Comparison of ENCODE assay signal across 12 cellular contexts in the genomic region with DNA sequence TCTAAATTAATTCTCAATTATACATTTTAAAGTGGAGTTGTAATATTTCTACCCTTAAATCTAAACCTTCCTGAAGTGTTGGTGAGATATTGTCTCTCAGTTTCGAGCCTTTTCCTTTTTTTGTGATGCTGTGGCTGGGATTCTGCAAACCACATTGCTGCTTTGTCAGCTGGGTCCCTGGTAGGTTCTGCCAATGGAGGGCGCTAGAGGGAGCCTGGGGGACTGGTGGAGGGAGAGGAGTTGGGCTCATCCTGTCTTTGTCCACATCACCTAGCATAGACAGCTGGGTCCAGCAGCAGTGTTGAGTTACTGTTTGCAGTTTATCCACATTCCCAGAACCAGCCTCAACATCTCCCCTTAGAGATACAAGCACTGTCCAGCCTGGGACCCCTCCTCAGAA. TPM values are rescaled to one million over a fixed set of nuclear protein-coding genes. Genes with fewer than 3 reads are reported as not detected.
DNase-seq lines count a peak whose midpoint lies in the region; ATAC-seq lines count a peak whose summit lies in the region.
"Had no signal": no experiment of that assay in that cellular context is flagged by ENCODE, and none has a peak within 500 bp of the region (broad histone marks: within the 10 kb centered on the region; RNA-seq: fewer than 3 reads in every experiment).

No MANE protein-coding gene starts in this region.

- H3K9ac ChIP-seq in adipocyte (ENCODE audit: low read length) = no peak overlapping the region

- no peak overlapping the region for H3K4me3 ChIP-seq in adipocyte (ENCODE audit: low read length)

- no peak for ATAC-seq in HG02798 (IDR thresholded peaks at IDR 0.05; ENCODE audit: poor library complexity, unreplicated experiment)
- ATAC-seq in HG03139 (IDR thresholded peaks at IDR 0.05; ENCODE audit: unreplicated experiment) = no peak
- ATAC-seq: activated naive CD4-positive, alpha-beta T cell treated with anti-CD3 and anti-CD28 coated beads, Interleukin-2, amount 50 U/mL, for 72 hours; HepG2; sciatic nerve had no signal

- DNase-seq in NCI-H748 (lab: John Stamatoyannopoulos, UW; ENCODE audit: unreplicated experiment) (peak; percentile 30), NCI-H748 treated with DMSO at 0.1 percent for 48 hours (lab: John Stamatoyannopoulos, UW) (no peak), HT1080 (ENCODE audit: low read depth) (peak; percentile 17), adipocyte (ENCODE audit: low read depth) (peak; percentile 38), mesenteric fat pad (ENCODE audit: low spot score) (peak; percentile 39), epidermal melanocyte (ENCODE audit: insufficient read length, low spot score) (no peak)
- DNase-seq: SHP77 treated with DMSO at 0.1 percent for 48 hours had no signal

- no peaks in the 10 kb centered on the region for H3K27me3 ChIP-seq in adipocyte (replicated peaks; ENCODE audit: control insufficient read depth, insufficient read depth, low read length)

- no peaks in the 10 kb centered on the region for H3K36me3 ChIP-seq in adipocyte (ENCODE audit: control insufficient read depth, insufficient read depth, low read length, severe bottlenecking)

- peaks cover 14% of the 10 kb centered on the region for H3K4me1 ChIP-seq in adipocyte (ENCODE audit: control insufficient read depth, insufficient read depth, low read length)

- H3K9me3 ChIP-seq in adipocyte (ENCODE audit: control insufficient read depth, low read length) = no peaks in the 10 kb centered on the region

RNA-seq across cellular contexts. Expression of gene TRAF6, which starts 41.0 kb away (rescaled TPM):
- total RNA-seq in HT1080 (2014; rRNA removed; shearing (Covaris generic)) = 7.4 and 8.1 TPM in 2 replicates
- 4.7 and 5.6 TPM in 2 replicates for polyA plus RNA-seq in HT1080 (2015; cell fraction: cytosol; rRNA removed)
- polyA plus RNA-seq in HT1080 (2015; cell fraction: nucleus; rRNA removed) = 9.0 and 10.6 TPM in 2 replicates
- 13.4 TPM for total RNA-seq in mesenteric fat pad

Comparison
In these comparisons a context has a peak if more than half of its experiments do, and no peak if none do; other contexts are left out.
1. DNase-seq: peak in NCI-H748 (single experiment), HT1080 (single experiment), adipocyte (single experiment) and mesenteric fat pad (single experiment); none in NCI-H748 treated with DMSO at 0.1 percent for 48 hours (single experiment) and epidermal melanocyte (single experiment).